Comparison of ENCODE assay signal across 10 cellular contexts in the genomic region with DNA sequence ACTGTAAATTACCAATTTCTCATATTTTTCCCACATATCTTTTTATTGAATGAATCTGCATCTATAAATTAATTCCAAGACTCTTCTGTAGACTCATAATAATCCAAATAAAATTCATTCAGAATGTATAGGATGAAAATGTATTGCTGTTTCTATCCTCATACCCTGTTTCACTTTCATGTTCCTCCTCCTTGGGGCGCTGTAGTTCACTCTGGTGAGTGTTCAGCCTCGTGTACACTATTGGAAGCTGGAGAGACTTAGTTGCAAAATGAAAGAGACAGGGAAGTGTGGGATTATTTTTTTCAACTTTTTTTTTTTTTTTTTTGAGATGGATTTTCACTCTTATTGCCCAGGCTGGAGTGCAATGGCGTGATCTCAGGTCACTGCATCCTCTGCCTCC.
DNase-seq lines count a peak whose midpoint lies in the region; ATAC-seq and TF ChIP-seq lines count a peak whose summit lies in the region.
"Had no signal": no experiment of that assay in that cellular context is flagged by ENCODE, and none has a peak within 500 bp of the region (broad histone marks: within the 10 kb centered on the region; RNA-seq: fewer than 3 reads in every experiment).

No MANE protein-coding gene starts in this region.

- no peak overlapping the region for H3K4me2 ChIP-seq in fibroblast of lung (ENCODE audit: extremely low read depth, insufficient read depth, low read length)

- DNase-seq in AML-193 (lab: John Stamatoyannopoulos, UW) = peak; percentile 2 to 4
- DNase-seq in NCI-H69 (lab: John Stamatoyannopoulos, UW) = peak; percentile 48
- DNase-seq in fibroblast of lung (ENCODE audit: low read depth in 2 of 2) = no peak
- no peak for DNase-seq in coronary artery (ENCODE audit: low spot score)
- no peak for DNase-seq in NCI-H1694 treated with DMSO at 0.1 percent for 48 hours (lab: John Stamatoyannopoulos, UW)
- DNase-seq: Right ventricle myocardium superior had no signal

- H3K27me3 ChIP-seq in fibroblast of lung (ENCODE audit: control insufficient read depth, insufficient read depth, low read length) = no peaks in the 10 kb centered on the region
- H3K27me3 ChIP-seq: vagina had no signal

- ATAC-seq in GM18867 (IDR thresholded peaks at IDR 0.05; ENCODE audit: unreplicated experiment) (peak; percentile 53), GM21825 (IDR thresholded peaks at IDR 0.05; ENCODE audit: unreplicated experiment) (no peak), HG03108 (IDR thresholded peaks at IDR 0.05; ENCODE audit: unreplicated experiment) (no peak)

- H3K36me3 ChIP-seq in fibroblast of lung (ENCODE audit: control insufficient read depth, insufficient read depth, low read length) = no peaks in the 10 kb centered on the region
- H3K36me3 ChIP-seq: vagina had no signal

- peak; percentile 16 to 23 for TF ChIP-seq CTCF in fibroblast of lung (conservative IDR thresholded peaks at IDR 0.05 in 1 of 2, IDR thresholded peaks at IDR 0.05 in 1 of 2; ENCODE audit: low read depth in 1 of 2, low read length in 2 of 2)
- TF ChIP-seq CTCF in coronary artery (IDR thresholded peaks at IDR 0.05) = no peak

- H4K20me1 ChIP-seq in fibroblast of lung (ENCODE audit: control insufficient read depth, extremely low read depth, insufficient read depth, low read length) = no peaks in the 10 kb centered on the region

- H2AFZ ChIP-seq in fibroblast of lung (ENCODE audit: low read length) = no peak overlapping the region

- H3K9me3 ChIP-seq in fibroblast of lung (ENCODE audit: control insufficient read depth, insufficient read depth, low read depth, low read length) = no peaks in the 10 kb centered on the region
- H3K9me3 ChIP-seq: vagina had no signal

- H3K27ac ChIP-seq in fibroblast of lung (ENCODE audit: insufficient read depth, low read length) (no peak overlapping the region), coronary artery (no peak overlapping the region)
- H3K27ac ChIP-seq: vagina had no signal

- H3K9ac ChIP-seq in fibroblast of lung (ENCODE audit: insufficient read depth, low read length) = no peak overlapping the region

- H3K4me3 ChIP-seq in fibroblast of lung (replicated peaks in 1 of 4; ENCODE audit: control extremely low read depth in 1 of 4, insufficient read depth in 1 of 4, low read depth in 3 of 4, low read length in 4 of 4) = no peak overlapping the region
- H3K4me3 ChIP-seq in coronary artery = no peak overlapping the region
- H3K4me3 ChIP-seq: vagina had no signal

- H3K79me2 ChIP-seq in fibroblast of lung (ENCODE audit: control insufficient read depth, insufficient read depth, low read length) = no peaks in the 10 kb centered on the region

- no peaks in the 10 kb centered on the region for H3K4me1 ChIP-seq in fibroblast of lung (ENCODE audit: control insufficient read depth, extremely low read depth, insufficient read depth, low read length)
- H3K4me1 ChIP-seq: vagina had no signal

Comparison
In these comparisons a context has a peak if more than half of its experiments do, and no peak if none do; other contexts are left out.
1. DNase-seq: peak in AML-193 (2 of 2) and NCI-H69 (single experiment); none in fibroblast of lung (0 of 2), coronary artery (single experiment) and NCI-H1694 treated with DMSO at 0.1 percent for 48 hours (single experiment).